In genomic region chr20:62822788-62823651, GRCh38 we compare ENCODE assay signal across 8 cellular contexts. TPM values are rescaled to one million over a fixed set of nuclear protein-coding genes. Genes with fewer than 3 reads are reported as not detected.
DNase-seq lines count a peak whose midpoint lies in the region; ATAC-seq and TF ChIP-seq lines count a peak whose summit lies in the region.

No MANE protein-coding gene starts in this region.

- H3K9me3 Mint-ChIP-seq in activated naive CD8-positive, alpha-beta T cell treated with anti-CD3 and anti-CD28 coated beads for 36 hours, result no peaks in the 10 kb centered on the region

- H3K27me3 ChIP-seq in mesendoderm (ENCODE audit: insufficient read depth, low read length, poor library complexity), result no peaks in the 10 kb centered on the region

- no peak overlapping the region for H3K4me3 ChIP-seq in mesendoderm (ENCODE audit: low read length)

- DNase-seq in ELR (ENCODE audit: low read depth) (peak; percentile 64), HEK293T (ENCODE audit: extremely low spot score) (peak; percentile 82), NCI-H774 (lab: John Stamatoyannopoulos, UW) (peak; percentile 55), mesendoderm (peak; percentile 77)
- peak; percentile 68 for DNase-seq in activated naive CD8-positive, alpha-beta T cell treated with anti-CD3 and anti-CD28 coated beads for 36 hours

- no peak overlapping the region for H2BK15ac ChIP-seq in mesendoderm (replicated peaks; ENCODE audit: low read depth)

- no peak overlapping the region for H3K56ac ChIP-seq in mesendoderm (ENCODE audit: low read length)

- H3K4ac ChIP-seq in mesendoderm (ENCODE audit: low read depth, low read length), result no peak overlapping the region

- H3K36me3 ChIP-seq in mesendoderm (ENCODE audit: control insufficient read depth, insufficient read depth, low read length), result no peaks in the 10 kb centered on the region

- no CpG with 5 or more reads among the region's 24 CpGs for WGBS in mesendoderm (ENCODE audit: extremely low coverage, insufficient coverage, low lambda C conversion rate)

- H2BK120ac ChIP-seq in mesendoderm (ENCODE audit: low read depth, low read length), result no peak overlapping the region

- H3K4me2 ChIP-seq in mesendoderm (ENCODE audit: low read length), result no peak overlapping the region

- H3K4me1 Mint-ChIP-seq in activated naive CD8-positive, alpha-beta T cell treated with anti-CD3 and anti-CD28 coated beads for 36 hours, result no peaks in the 10 kb centered on the region

- peak overlapping the region; percentile 0 for H3K27ac ChIP-seq in mesendoderm (ENCODE audit: low read depth, low read length)

- H3K27me3 Mint-ChIP-seq in activated naive CD8-positive, alpha-beta T cell treated with anti-CD3 and anti-CD28 coated beads for 36 hours, result peaks cover 8% of the 10 kb centered on the region

- H3K9ac ChIP-seq in mesendoderm (ENCODE audit: low read length), result no peak overlapping the region

- H3K27ac Mint-ChIP-seq in activated naive CD8-positive, alpha-beta T cell treated with anti-CD3 and anti-CD28 coated beads for 36 hours, result no peak overlapping the region

- no peaks in the 10 kb centered on the region for H3K79me1 ChIP-seq in mesendoderm (ENCODE audit: low read length)

- H3K4me1 ChIP-seq in mesendoderm (ENCODE audit: control insufficient read depth, low read depth, low read length), result peaks cover 2% of the 10 kb centered on the region

- H2AK5ac ChIP-seq in mesendoderm (ENCODE audit: low read length), result no peak overlapping the region

- H2BK5ac ChIP-seq in mesendoderm (ENCODE audit: low read length), result no peak overlapping the region

- H3K36me3 Mint-ChIP-seq in activated naive CD8-positive, alpha-beta T cell treated with anti-CD3 and anti-CD28 coated beads for 36 hours, result no peaks in the 10 kb centered on the region

- no peak overlapping the region for H4K8ac ChIP-seq in mesendoderm (ENCODE audit: low read depth, low read length)

- H3K18ac ChIP-seq in mesendoderm (ENCODE audit: low read length), result no peak overlapping the region

- ATAC-seq in GM18498 (IDR thresholded peaks at IDR 0.05; ENCODE audit: unreplicated experiment), result no peak
- no peak for ATAC-seq in HG02610 (IDR thresholded peaks at IDR 0.05; ENCODE audit: unreplicated experiment)
- no peak for ATAC-seq in HG03378 (IDR thresholded peaks at IDR 0.05; ENCODE audit: unreplicated experiment)

- no peak overlapping the region for H3K4me3 Mint-ChIP-seq in activated naive CD8-positive, alpha-beta T cell treated with anti-CD3 and anti-CD28 coated beads for 36 hours

- H3K79me2 ChIP-seq in mesendoderm (ENCODE audit: control insufficient read depth, insufficient read depth, low read length), result no peaks in the 10 kb centered on the region

- no peak overlapping the region for H4K5ac ChIP-seq in mesendoderm (ENCODE audit: low read length)

- H3K23ac ChIP-seq in mesendoderm (ENCODE audit: low read length), result no peak overlapping the region

- CTCF ChIA-PET in HEK293T (lab: Yijun Ruan, JAX), result interaction anchor here (0.6 to 1.7 kb wide), 11 partner anchors 9 to 180 kb away, joined by 3 to 14 read pairs (median 3); partner anchors contain the start of gene SLCO4A1

- POLR2A ChIA-PET in HEK293T (lab: Yijun Ruan, JAX), result interaction anchor here (1.0 kb wide), 2 partner anchors 27 to 39 kb away, joined by 3 to 7 read pairs; partner anchors contain the start of genes MRGBP and TCFL5

TF ChIP-seq in HEK293T, 16 proteins besides CTCF, POLR2A, EP300 and RAD21:
- peak; percentile 95 for TF ChIP-seq PKNOX1 (IDR thresholded peaks at IDR 0.05)
- no peak for TF ChIP-seq ELF4 (IDR thresholded peaks at IDR 0.05)

RNA-seq across cellular contexts. Expression of gene COL9A3, which starts 6.2 kb away (rescaled TPM):
- total RNA-seq in activated naive CD8-positive, alpha-beta T cell treated with anti-CD3 and anti-CD28 coated beads for 36 hours, result 1 to 10 TPM in 1 of 2 experiments, under 1 TPM in 1; 0.35 to 1.0 TPM
- 45.6 TPM for polyA plus RNA-seq in mesendoderm (2013, experiment 1 of 2)
- 45.1 TPM for polyA plus RNA-seq in mesendoderm (2013, experiment 2 of 2)

RNA-seq across cellular contexts. Expression of gene OGFR, which starts 18.4 kb away (rescaled TPM):
- 10 to 100 TPM; 66.1 to 69.9 TPM for total RNA-seq in activated naive CD8-positive, alpha-beta T cell treated with anti-CD3 and anti-CD28 coated beads for 36 hours
- 11.3 TPM for polyA plus RNA-seq in mesendoderm (2013, experiment 1 of 2)
- 11.4 TPM for polyA plus RNA-seq in mesendoderm (2013, experiment 2 of 2)

RNA-seq across cellular contexts. Expression of gene MRGBP, which starts 26.7 kb away (rescaled TPM):
- total RNA-seq in activated naive CD8-positive, alpha-beta T cell treated with anti-CD3 and anti-CD28 coated beads for 36 hours, result 10 to 100 TPM; 19.3 to 19.8 TPM
- 13.3 TPM for polyA plus RNA-seq in mesendoderm (2013, experiment 1 of 2)
- 13.2 TPM for polyA plus RNA-seq in mesendoderm (2013, experiment 2 of 2)

RNA-seq across cellular contexts. Expression of gene TCFL5, which starts 38.6 kb away (rescaled TPM):
- 1 to 10 TPM; 5.4 to 5.8 TPM for total RNA-seq in activated naive CD8-positive, alpha-beta T cell treated with anti-CD3 and anti-CD28 coated beads for 36 hours
- 5.1 TPM for polyA plus RNA-seq in mesendoderm (2013, experiment 1 of 2)
- 4.8 TPM for polyA plus RNA-seq in mesendoderm (2013, experiment 2 of 2)
